8 cellular contexts compared by ENCODE assay signal in the genomic region with DNA sequence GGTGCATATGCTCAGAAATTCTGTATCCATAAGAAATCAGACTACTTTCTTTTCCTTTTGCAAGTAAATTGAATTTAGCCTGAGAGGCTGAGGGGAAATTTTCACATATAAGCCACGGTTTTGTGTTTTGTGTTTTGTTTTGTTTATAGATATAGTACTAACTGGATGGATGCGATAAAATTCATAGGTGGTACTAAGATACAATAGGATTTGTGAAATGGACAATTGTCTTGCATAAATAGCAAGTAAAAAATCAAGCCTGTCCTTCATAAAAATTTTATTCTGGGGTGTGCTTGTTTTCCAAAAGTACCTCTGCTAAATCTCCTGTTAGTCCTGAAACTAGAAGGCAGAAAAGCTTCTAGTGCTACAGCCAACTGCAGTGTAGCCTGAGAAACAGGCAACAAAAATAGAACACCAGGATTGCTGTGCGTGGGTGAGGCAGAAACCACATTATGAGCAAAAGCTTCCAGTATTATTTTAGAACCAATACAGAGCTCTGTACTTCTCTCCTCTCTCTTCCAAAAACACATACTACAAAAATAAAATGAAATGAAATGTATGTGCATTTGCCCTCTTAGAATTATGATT. TPM values are rescaled to one million over a fixed set of nuclear protein-coding genes. Genes with fewer than 3 reads are reported as not detected.
A peak's percentile ranks its signal among the peaks of the same experiment; 100 is the strongest.
DNase-seq lines count a peak whose midpoint lies in the region; ATAC-seq and TF ChIP-seq lines count a peak whose summit lies in the region.

No MANE protein-coding gene starts in this region.

- no peak for TF ChIP-seq EP300 in transverse colon (IDR thresholded peaks at IDR 0.05; ENCODE audit: low read depth)

- H3K4me3 ChIP-seq in HUES64 (ENCODE audit: low read length) = peak overlapping the region; percentile 63
- H3K4me3 ChIP-seq in transverse colon = peak overlapping the region in 1 of 4 donors; percentile 40

- in situ Hi-C loops in transverse colon (cut with MboI; ENCODE audit: low pct_ligation_motif_present in 1 of 4, low pct_unique_long_range_greater_than_20kb in 1 of 4, low sequenced_read_pairs in 3 of 4) = no loop called here

- H3K36me3 ChIP-seq in HUES64 (ENCODE audit: insufficient read depth, low read length) (no peaks in the 10 kb centered on the region), transverse colon (no peaks in the 10 kb centered on the region)

- 89% methylated on average over 3 of the region's 3 CpGs for WGBS in HUES64
- WGBS in transverse colon (ENCODE audit: low coverage in 1 of 2), 2 donors = 67% methylated on average over 3 of the region's 3 CpGs

- peak; percentile 71 for DNase-seq in CD1c-positive myeloid dendritic cell (ENCODE audit: extremely low spot score)
- peak; percentile 64 for DNase-seq in amniotic epithelial cell (ENCODE audit: low read depth)
- DNase-seq in transverse colon = no peak
- DNase-seq in COLO668 (lab: John Stamatoyannopoulos, UW; ENCODE audit: unreplicated experiment) = no peak

- ATAC-seq in GM19455 (IDR thresholded peaks at IDR 0.05; ENCODE audit: unreplicated experiment) = peak; percentile 30
- ATAC-seq in GM18861 (IDR thresholded peaks at IDR 0.05; ENCODE audit: unreplicated experiment) = no peak

- no peak for TF ChIP-seq CTCF in transverse colon (IDR thresholded peaks at IDR 0.05)

- intact Hi-C loops in transverse colon (cut with DNase I; ENCODE audit: low total_unique reads) = no loop called here

- H3K9me3 ChIP-seq in HUES64 (ENCODE audit: insufficient read depth, low read depth, low read length) (no peaks in the 10 kb centered on the region), transverse colon (no peaks in the 10 kb centered on the region)

- H3K9ac ChIP-seq in HUES64 (ENCODE audit: low read depth, low read length) = peak overlapping the region; percentile 76

- H3K27ac ChIP-seq in HUES64 (ENCODE audit: low read depth, low read length) = peak overlapping the region; percentile 77
- H3K27ac ChIP-seq in layer of hippocampus (ENCODE audit: low read depth, low read length) = peak overlapping the region; percentile 69
- peak overlapping the region; percentile 11 to 56 (median 24) for H3K27ac ChIP-seq in transverse colon

- H3K27me3 ChIP-seq in HUES64 (ENCODE audit: insufficient read depth, low read length) (no peaks in the 10 kb centered on the region), layer of hippocampus (ENCODE audit: control insufficient read depth, insufficient read depth, low read length) (no peaks in the 10 kb centered on the region), transverse colon (no peaks in the 10 kb centered on the region)

- TF ChIP-seq POLR2A in transverse colon (IDR thresholded peaks at IDR 0.05) = no peak

- H3K4me1 ChIP-seq in HUES64 (ENCODE audit: insufficient read depth, low read length) (peaks cover 32% of the 10 kb centered on the region), transverse colon (peaks cover 0 to 7% (median 0%) of the 10 kb centered on the region in 4 donors)

RNA-seq across cellular contexts. Expression of gene HDAC9, which starts 0.6 kb away (rescaled TPM):
- 7.6 TPM for polyA plus RNA-seq in HUES64 (2013, experiment 1 of 2)
- 12.6 TPM for polyA plus RNA-seq in HUES64 (2013, experiment 2 of 2)
- 10 to 100 TPM in 3 of 4 donors, 1 to 10 TPM in 1; 6.0 to 47.5 (median 33.7) TPM for total RNA-seq in transverse colon

Comparison
In these comparisons a context has a peak if more than half of its experiments do, and no peak if none do; other contexts are left out.
1. DNase-seq: peak in CD1c-positive myeloid dendritic cell (single experiment) and amniotic epithelial cell (single experiment); none in transverse colon (single experiment) and COLO668 (single experiment).
2. H3K27ac ChIP-seq: peak in every context shown above with its lines; median percentile 77 in HUES64; 69 in layer of hippocampus; 24 in transverse colon.